In the genomic region with DNA sequence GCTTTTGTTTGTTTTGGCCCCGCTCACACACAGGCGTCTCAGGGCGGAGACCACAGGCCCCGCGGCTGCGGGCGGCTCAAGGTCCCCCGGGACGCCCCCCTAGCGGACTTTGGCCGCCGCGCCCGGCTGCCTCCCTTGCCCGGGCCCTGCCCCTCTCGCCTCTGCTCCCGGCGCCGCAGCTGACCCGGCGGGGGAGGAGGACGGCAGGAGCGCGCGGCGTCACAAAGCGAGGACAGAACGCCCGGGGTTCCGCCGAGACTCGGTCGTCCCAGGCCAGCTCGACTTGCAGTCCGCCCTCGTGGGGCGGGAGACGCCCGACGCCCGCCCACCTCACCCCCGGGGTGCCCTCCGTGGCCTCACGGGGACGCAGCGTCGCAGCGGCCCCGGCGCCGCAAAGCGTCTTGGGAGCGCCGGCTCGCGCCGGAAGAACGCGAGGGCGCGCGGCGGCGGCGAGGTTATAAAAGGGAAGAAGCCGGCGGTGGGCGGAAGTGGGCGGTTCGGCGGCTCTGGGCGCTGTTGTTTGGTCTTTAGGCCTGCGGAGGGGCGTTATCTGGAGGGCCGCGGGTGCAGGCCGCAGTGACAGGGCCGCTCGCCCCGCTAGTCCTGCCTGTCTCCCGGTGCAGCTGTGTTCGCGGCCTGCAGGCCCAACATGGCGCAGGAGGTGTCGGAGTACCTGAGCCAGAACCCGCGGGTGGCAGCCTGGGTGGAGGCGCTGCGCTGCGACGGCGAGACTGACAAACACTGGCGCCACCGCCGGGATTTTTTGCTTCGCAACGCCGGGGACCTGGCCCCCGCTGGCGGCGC, we compare ENCODE assay signal across 2 cellular contexts.
TF ChIP-seq lines count a peak whose summit lies in the region.

A gene with protein sequence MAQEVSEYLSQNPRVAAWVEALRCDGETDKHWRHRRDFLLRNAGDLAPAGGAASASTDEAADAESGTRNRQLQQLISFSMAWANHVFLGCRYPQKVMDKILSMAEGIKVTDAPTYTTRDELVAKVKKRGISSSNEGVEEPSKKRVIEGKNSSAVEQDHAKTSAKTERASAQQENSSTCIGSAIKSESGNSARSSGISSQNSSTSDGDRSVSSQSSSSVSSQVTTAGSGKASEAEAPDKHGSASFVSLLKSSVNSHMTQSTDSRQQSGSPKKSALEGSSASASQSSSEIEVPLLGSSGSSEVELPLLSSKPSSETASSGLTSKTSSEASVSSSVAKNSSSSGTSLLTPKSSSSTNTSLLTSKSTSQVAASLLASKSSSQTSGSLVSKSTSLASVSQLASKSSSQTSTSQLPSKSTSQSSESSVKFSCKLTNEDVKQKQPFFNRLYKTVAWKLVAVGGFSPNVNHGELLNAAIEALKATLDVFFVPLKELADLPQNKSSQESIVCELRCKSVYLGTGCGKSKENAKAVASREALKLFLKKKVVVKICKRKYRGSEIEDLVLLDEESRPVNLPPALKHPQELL (plus strand): TSS at position 488 of the 804 bp plus-strand sequence. CDS start 162 bp downstream, at position 650.

TF ChIP-seq in IMR-90, 13 proteins besides CTCF, POLR2A, EP300 and RAD21:
- peak; percentile 76 for TF ChIP-seq BHLHE40 (IDR thresholded peaks at IDR 0.05; ENCODE audit: low read depth, low read length)
- TF ChIP-seq CHD1 (IDR thresholded peaks at IDR 0.05; ENCODE audit: low read depth, low read length): no peak
- no peak for TF ChIP-seq FOS (IDR thresholded peaks at IDR 0.05; ENCODE audit: low read depth, low read length)
- no peak for TF ChIP-seq SMC3 (IDR thresholded peaks at IDR 0.05; ENCODE audit: low read depth, low read length)
- TF ChIP-seq MXI1 (IDR thresholded peaks at IDR 0.05; ENCODE audit: borderline replicate concordance, low read depth, low read length): peak; percentile 19; the same call in 1 of the 2 replicates
- TF ChIP-seq USF2 (IDR thresholded peaks at IDR 0.05; ENCODE audit: low read depth, low read length): no peak
- no peak; the same call in 1 of the 2 replicates for TF ChIP-seq MAZ (IDR thresholded peaks at IDR 0.05; ENCODE audit: borderline replicate concordance, low read depth, low read length)
- no peak for TF ChIP-seq RCOR1 (IDR thresholded peaks at IDR 0.05; ENCODE audit: insufficient replicate concordance, low read length)
- no peak for TF ChIP-seq NFE2L2 (IDR thresholded peaks at IDR 0.05; ENCODE audit: low read depth, low read length)

TF ChIP-seq in endothelial cell of umbilical vein, 7 proteins besides CTCF, POLR2A, EP300 and RAD21:
- TF ChIP-seq JUN (IDR thresholded peaks at IDR 0.05; ENCODE audit: borderline replicate concordance, insufficient read depth, insufficient read length, low read depth) (no peak), POLR2AphosphoS5 (IDR thresholded peaks at IDR 0.05; ENCODE audit: insufficient read depth, low read depth, low read length) (peak; percentile 88)
